Comparison of ENCODE assay signal across 8 cellular contexts in the genomic region with DNA sequence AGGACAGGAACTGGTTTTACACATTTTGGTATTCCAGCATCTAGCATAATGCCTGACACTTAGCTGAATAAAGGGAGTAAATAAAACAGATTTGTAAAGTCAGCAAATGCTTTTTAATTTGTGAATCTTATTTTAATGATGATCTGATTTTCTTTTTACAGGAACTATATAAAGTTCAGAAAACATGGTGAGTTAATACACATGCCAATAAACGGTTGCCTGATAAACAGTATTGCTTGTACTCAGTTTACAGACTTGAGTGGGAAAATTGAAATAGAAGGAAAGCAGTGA. TPM values are rescaled to one million over a fixed set of nuclear protein-coding genes. Genes with fewer than 3 reads are reported as not detected.
DNase-seq lines count a peak whose midpoint lies in the region; ATAC-seq and TF ChIP-seq lines count a peak whose summit lies in the region.

No MANE protein-coding gene starts in this region.

- H3K36me3 ChIP-seq in thyroid gland: peaks cover 27 to 28% of the 10 kb centered on the region in 2 donors

- H3K4me3 ChIP-seq in HL-60 (replicated peaks; ENCODE audit: insufficient read depth, low read length) (peak overlapping the region; percentile 88), thyroid gland (replicated peaks in 1 of 3) (no peak overlapping the region)

- no peaks in the 10 kb centered on the region for H3K9me3 ChIP-seq in thyroid gland

- H3K27me3 Mint-ChIP-seq in MCF 10A (ENCODE audit: insufficient read depth, unreplicated experiment) (no peaks in the 10 kb centered on the region), mesothelial cell of epicardium (ENCODE audit: low read depth) (no peaks in the 10 kb centered on the region)

- H3K4me1 Mint-ChIP-seq in MCF 10A (ENCODE audit: insufficient read depth, unreplicated experiment): peaks cover 14% of the 10 kb centered on the region
- H3K4me1 Mint-ChIP-seq in mesothelial cell of epicardium: peaks cover 16% of the 10 kb centered on the region

- no peak for DNase-seq in HL-60 (ENCODE audit: low read depth in 1 of 2, low spot score in 1 of 2)
- no peak for DNase-seq in MCF 10A (ENCODE audit: unreplicated experiment)
- no peak for DNase-seq in mesothelial cell of epicardium (ENCODE audit: low spot score in 2 of 2, unreplicated experiment in 2 of 2)
- DNase-seq in thyroid gland: no peak

- H3K4me1 ChIP-seq in thyroid gland: peaks cover 7 to 10% of the 10 kb centered on the region in 2 donors

- TF ChIP-seq CTCF in 22Rv1 (IDR thresholded peaks at IDR 0.05) (no peak), HL-60 (IDR thresholded peaks at IDR 0.05; ENCODE audit: insufficient read depth, low read length) (no peak), MCF 10A (IDR thresholded peaks at IDR 0.05; ENCODE audit: unreplicated experiment) (no peak), mesothelial cell of epicardium (IDR thresholded peaks at IDR 0.05; ENCODE audit: unreplicated experiment) (no peak), thyroid gland (IDR thresholded peaks at IDR 0.05) (no peak)

- H3K27ac Mint-ChIP-seq in MCF 10A (ENCODE audit: low read depth, unreplicated experiment) (peak overlapping the region; percentile 97), mesothelial cell of epicardium (peak overlapping the region; percentile 90)

- POLR2A ChIA-PET in MCF 10A (lab: Yijun Ruan, JAX): interaction anchor here (0.9 to 4.7 kb wide), 9 partner anchors 8 to 257 kb away, joined by 3 to 67 read pairs (median 7); a partner anchor contains a TSS

- intact Hi-C loops in MCF 10A (cut with micrococcal nuclease): loop anchor here (2.0 kb wide), 1 partner anchor 23 kb away; a partner anchor contains a TSS
- intact Hi-C loops in thyroid gland (cut with DNase I): no loop called here

- ATAC-seq in esophagus mucosa (no peak), GM19395 (IDR thresholded peaks at IDR 0.05; ENCODE audit: unreplicated experiment) (no peak), GM21447 (IDR thresholded peaks at IDR 0.05; ENCODE audit: unreplicated experiment) (no peak)

- no peak for TF ChIP-seq POLR2A in thyroid gland (IDR thresholded peaks at IDR 0.05)

- peaks cover 60% of the 10 kb centered on the region for H3K36me3 Mint-ChIP-seq in MCF 10A (ENCODE audit: insufficient read depth, unreplicated experiment)
- peaks cover 23% of the 10 kb centered on the region for H3K36me3 Mint-ChIP-seq in mesothelial cell of epicardium

- no peaks in the 10 kb centered on the region for H3K27me3 ChIP-seq in HL-60 (ENCODE audit: insufficient read depth, poor library complexity, severe bottlenecking)
- H3K27me3 ChIP-seq in thyroid gland: no peaks in the 10 kb centered on the region

- WGBS in thyroid gland, 2 donors: 44 to 45% methylated on average over 1 of the region's 1 CpG

- BruUV-seq in MCF 10A (replicated peaks; lab: Mats Ljungman, UMichigan): TSS peak; percentile 39

- H3K4me3 Mint-ChIP-seq in MCF 10A (ENCODE audit: unreplicated experiment): peak overlapping the region; percentile 92
- peak overlapping the region; percentile 95 for H3K4me3 Mint-ChIP-seq in mesothelial cell of epicardium

- CTCF ChIA-PET in MCF 10A (lab: Yijun Ruan, JAX): interaction anchor here (1.5 to 2.1 kb wide), 2 partner anchors 25 to 168 kb away, joined by 5 to 6 read pairs; no protein-coding TSS in a partner anchor

- H3K9me3 Mint-ChIP-seq in MCF 10A (ENCODE audit: unreplicated experiment) (no peaks in the 10 kb centered on the region), mesothelial cell of epicardium (no peaks in the 10 kb centered on the region)

- H3K27ac ChIP-seq in 22Rv1 (peak overlapping the region; percentile 82; the same call in 1 of the 2 replicates), HL-60 (replicated peaks) (no peak overlapping the region), thyroid gland (no peak overlapping the region)

RNA-seq across cellular contexts. Expression of a gene that starts 1.4 kb away (rescaled TPM):
- total RNA-seq in MCF 10A (2022): 221 and 261 TPM in 2 replicates
- total RNA-seq in mesothelial cell of epicardium: 163 to 176 TPM (median 165 TPM) in 3 replicates
- total RNA-seq in thyroid gland: 100 to 1,000 TPM; 123 to 185 (median 149) TPM
- 133 TPM for total RNA-seq in esophagus mucosa

RNA-seq across cellular contexts. Expression of a gene that starts 23.6 kb away (rescaled TPM):
- 1.9 and 2.3 TPM in 2 replicates for total RNA-seq in MCF 10A (2022)
- 5.1 to 7.6 TPM (median 5.5 TPM) in 3 replicates for total RNA-seq in mesothelial cell of epicardium
- total RNA-seq in thyroid gland: under 1 TPM in 1 of 4 donors, not detected in 3; 0.33 TPM
- total RNA-seq in esophagus mucosa: 4.3 TPM

RNA-seq across cellular contexts. Expression of a gene that starts 34.3 kb away (rescaled TPM):
- total RNA-seq in MCF 10A (2022) (1.2 and 1.3 TPM in 2 replicates), mesothelial cell of epicardium (5.6 to 7.0 TPM (median 6.0 TPM) in 3 replicates), thyroid gland (10 to 100 TPM in 1 of 4 donors, 1 to 10 TPM in 3; 7.0 to 15.0 (median 9.1) TPM), esophagus mucosa (4.3 TPM)
